ENCODE assay signal across 26 cellular contexts in genomic region chr7:24102988-24103387, GRCh38.
"Had no signal": no experiment of that assay in that cellular context is flagged by ENCODE, and none has a peak within 500 bp of the region (broad histone marks: within the 10 kb centered on the region; RNA-seq: fewer than 3 reads in every experiment).

No MANE protein-coding gene starts in this region.

- H3K4me3 Mint-ChIP-seq: dendritic cell treated with granulocyte-macrophage colony-stimulating factor and Interleukin-4, amounts not matched to agents 40 ng/mL and 50 ng/mL, for 4 days; naive thymus-derived CD4-positive, alpha-beta T cell; nephron; neural progenitor cell; stimulated activated memory B cell treated with anti-CD40 and anti-IgM and Interleukin-4, amounts not matched to agents 10 μg/mL and 1 μg/mL and 100 μg/mL, for 72 hours; stimulated activated naive CD8-positive, alpha-beta T cell treated with anti-CD3 and anti-CD28 coated beads, Interleukin-15, Interleukin-2, amounts not matched to agents 100 ng/mL and 50 ng/mL, for 24 hours had no signal

- H3K27me3 ChIP-seq: colonic mucosa, esophagus muscularis mucosa, foreskin keratinocyte, gastroesophageal sphincter, heart left ventricle, hepatocyte, left lung, neural progenitor cell, sigmoid colon, suprapubic skin, transverse colon, vagina had no signal

- H3K36me3 ChIP-seq: colonic mucosa, esophagus muscularis mucosa, gastroesophageal sphincter, heart left ventricle, left lung, neural progenitor cell, sigmoid colon, suprapubic skin, transverse colon, vagina had no signal

- H3K4me1 Mint-ChIP-seq: naive thymus-derived CD4-positive, alpha-beta T cell; nephron; neural progenitor cell; stimulated activated memory B cell treated with anti-CD40 and anti-IgM and Interleukin-4, amounts not matched to agents 10 μg/mL and 1 μg/mL and 100 μg/mL, for 72 hours had no signal

- DNase-seq: colonic mucosa; effector CD8-positive, alpha-beta T cell; foreskin keratinocyte; heart left ventricle; left cardiac atrium; left lung; mesenchymal stem cell; midbrain; naive thymus-derived CD4-positive, alpha-beta T cell; nucleus accumbens; psoas muscle; right cardiac atrium; sigmoid colon; stimulated activated CD4-positive, alpha-beta T cell treated with anti-CD3 and anti-CD28 coated beads, Interleukin-2, amount 100 ng/mL, for 24 hours; stimulated activated CD4-positive, alpha-beta T cell treated with anti-CD3 and anti-CD28 coated beads, Interleukin-4, amount 100 ng/mL, for 24 hours; transverse colon had no signal

- H3K4me1 ChIP-seq: colonic mucosa, esophagus muscularis mucosa, foreskin keratinocyte, gastroesophageal sphincter, heart left ventricle, left lung, neural progenitor cell, psoas muscle, sigmoid colon, suprapubic skin, transverse colon, vagina had no signal

- H3K27ac ChIP-seq: colonic mucosa, esophagus muscularis mucosa, foreskin keratinocyte, gastroesophageal sphincter, heart left ventricle, hepatocyte, left lung, neural progenitor cell, psoas muscle, sigmoid colon, suprapubic skin, transverse colon, vagina had no signal

- H3K4me3 ChIP-seq: colonic mucosa, esophagus muscularis mucosa, gastroesophageal sphincter, heart left ventricle, hepatocyte, left lung, neural progenitor cell, psoas muscle, sigmoid colon, suprapubic skin, transverse colon, vagina had no signal

- H3K9ac ChIP-seq: neural progenitor cell had no signal

- H3K36me3 Mint-ChIP-seq: neural progenitor cell; stimulated activated memory B cell treated with anti-CD40 and anti-IgM and Interleukin-4, amounts not matched to agents 10 μg/mL and 1 μg/mL and 100 μg/mL, for 72 hours had no signal

- H3K27me3 Mint-ChIP-seq: dendritic cell treated with granulocyte-macrophage colony-stimulating factor and Interleukin-4, amounts not matched to agents 40 ng/mL and 50 ng/mL, for 4 days had no signal

- H3K9me3 ChIP-seq: colonic mucosa, transverse colon, vagina had no signal

- H3K27ac Mint-ChIP-seq: dendritic cell treated with granulocyte-macrophage colony-stimulating factor and Interleukin-4, amounts not matched to agents 40 ng/mL and 50 ng/mL, for 4 days; naive thymus-derived CD4-positive, alpha-beta T cell; nephron; neural progenitor cell; stimulated activated memory B cell treated with anti-CD40 and anti-IgM and Interleukin-4, amounts not matched to agents 10 μg/mL and 1 μg/mL and 100 μg/mL, for 72 hours; stimulated activated naive CD8-positive, alpha-beta T cell treated with anti-CD3 and anti-CD28 coated beads, Interleukin-15, Interleukin-2, amounts not matched to agents 100 ng/mL and 50 ng/mL, for 24 hours had no signal

- ATAC-seq: foreskin keratinocyte; gastroesophageal sphincter; heart left ventricle; left cardiac atrium; left lung; naive thymus-derived CD4-positive, alpha-beta T cell; psoas muscle; right cardiac atrium; stimulated activated memory B cell treated with anti-CD40 and anti-IgM and Interleukin-4, amounts not matched to agents 10 μg/mL and 1 μg/mL and 100 μg/mL, for 72 hours had no signal
